In the genomic region with DNA sequence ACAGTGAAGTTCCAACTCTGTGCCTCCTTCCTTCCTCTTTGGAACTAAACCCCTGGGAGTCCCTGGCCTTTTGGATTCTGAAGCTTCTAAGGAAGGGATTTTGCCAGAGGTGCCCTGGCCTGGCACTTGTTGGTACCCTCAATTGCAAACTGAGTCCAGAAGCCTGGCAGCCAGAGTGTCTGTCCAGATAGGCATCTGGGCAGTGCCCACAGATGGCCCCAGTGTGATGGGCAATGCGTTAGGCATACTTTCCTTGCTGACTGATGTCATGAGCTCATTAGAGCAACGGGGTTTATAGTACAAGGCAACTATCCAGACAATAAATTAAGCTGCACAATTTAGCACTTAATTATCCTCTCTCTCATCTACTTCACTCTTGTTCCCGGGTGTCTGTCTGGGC, we compare ENCODE assay signal across 21 cellular contexts.
"Had no signal": no experiment of that assay in that cellular context is flagged by ENCODE, and none has a peak within 500 bp of the region (broad histone marks: within the 10 kb centered on the region; RNA-seq: fewer than 3 reads in every experiment).

No MANE protein-coding gene starts in this region.

- H3K4me1 Mint-ChIP-seq: immature natural killer cell had no signal

- H3K4me1 ChIP-seq: prostate gland had no signal

- H3K4me3 Mint-ChIP-seq: immature natural killer cell; naive thymus-derived CD8-positive, alpha-beta T cell; nephron progenitor cell; stimulated activated naive B cell treated with anti-CD40 and anti-IgM and Interleukin-4, amounts not matched to agents 10 μg/mL and 1 μg/mL and 100 μg/mL, for 72 hours; stimulated activated naive CD8-positive, alpha-beta T cell treated with anti-CD3 and anti-CD28 coated beads, Interleukin-15, Interleukin-2, amounts not matched to agents 100 ng/mL and 50 ng/mL, for 24 hours had no signal

- H3K36me3 Mint-ChIP-seq: immature natural killer cell; naive thymus-derived CD8-positive, alpha-beta T cell; stimulated activated naive B cell treated with anti-CD40 and anti-IgM and Interleukin-4, amounts not matched to agents 10 μg/mL and 1 μg/mL and 100 μg/mL, for 72 hours had no signal

- H3K9me3 ChIP-seq: esophagus squamous epithelium, lower lobe of right lung, prostate gland, right atrium auricular region, thoracic aorta, tibial nerve, upper lobe of right lung, uterus had no signal

- H3K27ac ChIP-seq: dorsolateral prefrontal cortex, esophagus squamous epithelium, lower lobe of right lung, prostate gland, right atrium auricular region, skin epidermis, thoracic aorta, tibial nerve, upper lobe of right lung, uterus had no signal

- H3K36me3 ChIP-seq: esophagus squamous epithelium, lower lobe of right lung, prostate gland, right atrium auricular region, thoracic aorta, tibial nerve, upper lobe of right lung, uterus had no signal

- H3K4me3 ChIP-seq: dorsolateral prefrontal cortex, esophagus squamous epithelium, lower lobe of right lung, prostate gland, right atrium auricular region, skin epidermis, thoracic aorta, tibial nerve, upper lobe of right lung, uterus had no signal

- DNase-seq: dorsolateral prefrontal cortex; effector CD8-positive, alpha-beta T cell; esophagus squamous epithelium; hypothalamus; immature natural killer cell; left ventricle myocardium superior; lower lobe of right lung; naive thymus-derived CD8-positive, alpha-beta T cell; nephron progenitor cell; nucleus accumbens; stimulated activated CD4-positive, alpha-beta T cell treated with anti-CD3 and anti-CD28 coated beads, Interleukin-15, amount 100 ng/mL, for 24 hours; stimulated activated CD4-positive, alpha-beta T cell treated with anti-CD3 and anti-CD28 coated beads, Interleukin-2, amount 100 ng/mL, for 48 hours; stimulated activated naive B cell treated with anti-CD40 and anti-IgM and Interleukin-4, amounts not matched to agents 10 μg/mL and 1 μg/mL and 100 μg/mL, for 72 hours; upper lobe of right lung; uterus had no signal

- H3K9me3 Mint-ChIP-seq: immature natural killer cell; naive thymus-derived CD8-positive, alpha-beta T cell; stimulated activated naive B cell treated with anti-CD40 and anti-IgM and Interleukin-4, amounts not matched to agents 10 μg/mL and 1 μg/mL and 100 μg/mL, for 72 hours; stimulated activated naive CD8-positive, alpha-beta T cell treated with anti-CD3 and anti-CD28 coated beads, Interleukin-15, Interleukin-2, amounts not matched to agents 100 ng/mL and 50 ng/mL, for 24 hours had no signal

- H3K27me3 ChIP-seq: right atrium auricular region, tibial nerve, upper lobe of right lung, uterus had no signal

- H3K27ac Mint-ChIP-seq: immature natural killer cell; naive thymus-derived CD8-positive, alpha-beta T cell; nephron progenitor cell; stimulated activated naive B cell treated with anti-CD40 and anti-IgM and Interleukin-4, amounts not matched to agents 10 μg/mL and 1 μg/mL and 100 μg/mL, for 72 hours; stimulated activated naive CD8-positive, alpha-beta T cell treated with anti-CD3 and anti-CD28 coated beads, Interleukin-15, Interleukin-2, amounts not matched to agents 100 ng/mL and 50 ng/mL, for 24 hours had no signal
